8 cellular contexts compared by ENCODE assay signal in the genomic region with DNA sequence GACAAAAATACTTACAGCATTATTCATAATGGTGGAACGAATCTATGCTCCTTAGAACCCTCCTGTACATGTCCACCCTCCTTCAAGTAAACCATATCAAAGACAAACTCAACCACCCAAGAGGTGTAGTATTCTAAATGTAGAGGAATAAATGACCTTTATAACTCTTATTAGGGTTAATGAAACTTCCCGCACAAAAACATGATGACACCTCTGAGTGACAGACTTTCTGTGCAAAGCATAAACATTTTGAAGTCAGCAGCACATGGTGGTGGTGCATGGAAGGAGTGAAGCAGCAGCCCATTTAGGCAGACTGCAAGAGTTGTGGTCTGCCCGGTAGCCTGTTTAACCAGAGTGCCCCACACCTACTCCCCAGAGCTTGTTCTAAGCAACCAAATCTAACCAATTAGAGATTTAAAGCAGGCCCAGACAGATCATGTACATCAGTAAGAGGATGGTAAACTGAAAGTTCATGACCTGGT. TPM values are rescaled to one million over a fixed set of nuclear protein-coding genes. Genes with fewer than 3 reads are reported as not detected.
DNase-seq lines count a peak whose midpoint lies in the region; ATAC-seq and TF ChIP-seq lines count a peak whose summit lies in the region.

No MANE protein-coding gene starts in this region.

- peak overlapping the region; percentile 88 for H3K27ac Mint-ChIP-seq in activated T-helper 2 cell treated with anti-CD3 and anti-CD28 coated beads, Interferon-gamma antibody, Interleukin-2, Interleukin-4, amounts not matched to agents 10 μg/mL and 5 μg/mL and 100 μg/mL, durations not matched to agents 14 hours and 24 hours and 36 hours
- H3K27ac Mint-ChIP-seq in type B pancreatic cell = peak overlapping the region; percentile 96

- intact Hi-C loops in heart left ventricle (cut with DNase I) = loop anchor here (1.0 to 10.0 kb wide), 9 partner anchors 25 to 196 kb away; a partner anchor contains a TSS
- intact Hi-C loops in left cardiac atrium (cut with DNase I) = loop anchor here in 1 of 2 donors (5.0 kb wide), 2 partner anchors 36 to 51 kb away; a partner anchor contains a TSS
- intact Hi-C loops in activated T-helper 2 cell treated with anti-CD3 and anti-CD28 coated beads, Interferon-gamma antibody, Interleukin-2, Interleukin-4, amounts not matched to agents 10 μg/mL and 5 μg/mL and 100 μg/mL, durations not matched to agents 14 hours and 24 hours and 36 hours (cut with micrococcal nuclease) = loop anchor here (1.0 to 5.0 kb wide), 7 partner anchors 24 to 451 kb away; a partner anchor contains a TSS

- peaks cover 10% of the 10 kb centered on the region for H3K36me3 Mint-ChIP-seq in activated T-helper 2 cell treated with anti-CD3 and anti-CD28 coated beads, Interferon-gamma antibody, Interleukin-2, Interleukin-4, amounts not matched to agents 10 μg/mL and 5 μg/mL and 100 μg/mL, durations not matched to agents 14 hours and 24 hours and 36 hours (ENCODE audit: low read depth)
- peaks cover 5% of the 10 kb centered on the region for H3K36me3 Mint-ChIP-seq in type B pancreatic cell

- no peaks in the 10 kb centered on the region for H3K9me3 Mint-ChIP-seq in activated T-helper 2 cell treated with anti-CD3 and anti-CD28 coated beads, Interferon-gamma antibody, Interleukin-2, Interleukin-4, amounts not matched to agents 10 μg/mL and 5 μg/mL and 100 μg/mL, durations not matched to agents 14 hours and 24 hours and 36 hours
- no peaks in the 10 kb centered on the region for H3K9me3 Mint-ChIP-seq in type B pancreatic cell

- H3K36me3 ChIP-seq in heart left ventricle (peaks cover 0 to 19% (median 10%) of the 10 kb centered on the region in 9 donors), liver (ENCODE audit: control insufficient read depth in 4 of 4, insufficient read depth in 3 of 4, low read depth in 1 of 4, low read length in 3 of 4) (peaks cover 1 to 4% (median 3%) of the 10 kb centered on the region in 4 donors)

- no peak for TF ChIP-seq POLR2A in heart left ventricle (IDR thresholded peaks at IDR 0.05)

- H3K9me3 ChIP-seq in heart left ventricle (no peaks in the 10 kb centered on the region), liver (ENCODE audit: control insufficient read depth in 4 of 4, low read length in 3 of 4) (no peaks in the 10 kb centered on the region)

- H3K27me3 ChIP-seq in heart left ventricle (no peaks in the 10 kb centered on the region), liver (ENCODE audit: control insufficient read depth in 4 of 4, insufficient read depth in 4 of 4, low read length in 3 of 4) (no peaks in the 10 kb centered on the region)

- ATAC-seq in heart left ventricle (no peak), left cardiac atrium (no peak)

- peaks cover 16% of the 10 kb centered on the region for H3K4me1 Mint-ChIP-seq in activated T-helper 2 cell treated with anti-CD3 and anti-CD28 coated beads, Interferon-gamma antibody, Interleukin-2, Interleukin-4, amounts not matched to agents 10 μg/mL and 5 μg/mL and 100 μg/mL, durations not matched to agents 14 hours and 24 hours and 36 hours (ENCODE audit: low read depth)
- H3K4me1 Mint-ChIP-seq in type B pancreatic cell (ENCODE audit: unreplicated experiment) = peaks cover 11% of the 10 kb centered on the region

- peak overlapping the region; percentile 86 for H3K4me3 Mint-ChIP-seq in activated T-helper 2 cell treated with anti-CD3 and anti-CD28 coated beads, Interferon-gamma antibody, Interleukin-2, Interleukin-4, amounts not matched to agents 10 μg/mL and 5 μg/mL and 100 μg/mL, durations not matched to agents 14 hours and 24 hours and 36 hours (ENCODE audit: low read depth)
- peak overlapping the region; percentile 97 for H3K4me3 Mint-ChIP-seq in type B pancreatic cell

- TF ChIP-seq RAD21 in liver (IDR thresholded peaks at IDR 0.05) = no peak

- H3K9ac ChIP-seq in liver (ENCODE audit: low read depth in 1 of 2, low read length in 2 of 2) = peak overlapping the region; percentile 17 to 50

- TF ChIP-seq CTCF in heart left ventricle (IDR thresholded peaks at IDR 0.05) (no peak), liver (IDR thresholded peaks at IDR 0.05; ENCODE audit: low read depth, low read length, missing input control) (no peak), type B pancreatic cell (conservative IDR thresholded peaks at IDR 0.05) (no peak)

- peaks cover 0 to 45% (median 16%) of the 10 kb centered on the region in 12 donors for H3K4me1 ChIP-seq in heart left ventricle
- peaks cover 0 to 9% (median 7%) of the 10 kb centered on the region in 4 donors for H3K4me1 ChIP-seq in liver (ENCODE audit: control insufficient read depth in 4 of 4, insufficient read depth in 4 of 4, low read length in 3 of 4)

- peak overlapping the region in 11 of 12 donors; percentile 71 to 94 (median 88) for H3K27ac ChIP-seq in heart left ventricle
- peak overlapping the region; percentile 75 to 79 for H3K27ac ChIP-seq in liver (ENCODE audit: low read depth in 1 of 2, low read length in 2 of 2)

- DNase-seq in heart left ventricle (no peak), left cardiac atrium (no peak), type B pancreatic cell (ENCODE audit: extremely low spot score, unreplicated experiment) (no peak), medulla oblongata (ENCODE audit: extremely low spot score) (no peak), iPS-NIHi7 (ENCODE audit: extremely low spot score) (no peak), GDM1 (lab: John Stamatoyannopoulos, UW) (no peak)
- DNase-seq in activated T-helper 2 cell treated with anti-CD3 and anti-CD28 coated beads, Interferon-gamma antibody, Interleukin-2, Interleukin-4, amounts not matched to agents 10 μg/mL and 5 μg/mL and 100 μg/mL, durations not matched to agents 14 hours and 24 hours and 36 hours (ENCODE audit: low spot score) = no peak

- WGBS in heart left ventricle, 4 donors = 66 to 74% (median 68%) methylated on average over 3 of the region's 3 CpGs
- 72% methylated on average over 3 of the region's 3 CpGs for WGBS in liver

- H3K4me3 ChIP-seq in heart left ventricle (peak overlapping the region in 11 of 12 donors; percentile 55 to 99 (median 82)), liver (ENCODE audit: low read depth in 1 of 3, low read length in 3 of 3) (peak overlapping the region; percentile 16 to 97 (median 76))

- H3K27me3 Mint-ChIP-seq in activated T-helper 2 cell treated with anti-CD3 and anti-CD28 coated beads, Interferon-gamma antibody, Interleukin-2, Interleukin-4, amounts not matched to agents 10 μg/mL and 5 μg/mL and 100 μg/mL, durations not matched to agents 14 hours and 24 hours and 36 hours (ENCODE audit: low read depth) = peaks cover 3% of the 10 kb centered on the region
- no peaks in the 10 kb centered on the region for H3K27me3 Mint-ChIP-seq in type B pancreatic cell

TF ChIP-seq in liver, 16 proteins besides CTCF, POLR2A, EP300 and RAD21:
- TF ChIP-seq FOXA1 (IDR thresholded peaks at IDR 0.05) (no peak), HNF4G (IDR thresholded peaks at IDR 0.05) (no peak), JUND (IDR thresholded peaks at IDR 0.05) (no peak), FOXA2 (IDR thresholded peaks at IDR 0.05) (no peak), TAF1 (conservative IDR thresholded peaks at IDR 0.05) (peak; percentile 59)
- TF ChIP-seq, protein P1, sequence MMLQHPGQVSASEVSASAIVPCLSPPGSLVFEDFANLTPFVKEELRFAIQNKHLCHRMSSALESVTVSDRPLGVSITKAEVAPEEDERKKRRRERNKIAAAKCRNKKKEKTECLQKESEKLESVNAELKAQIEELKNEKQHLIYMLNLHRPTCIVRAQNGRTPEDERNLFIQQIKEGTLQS (IDR thresholded peaks at IDR 0.05) = no peak

RNA-seq across cellular contexts. Expression of a gene that starts 0.6 kb away (rescaled TPM):
- total RNA-seq in heart left ventricle (10 to 100 TPM; 73.2 to 97.6 (median 81.5) TPM), left cardiac atrium (10 to 100 TPM; 47.3 to 50.0 TPM), liver (10 to 100 TPM; 17.0 to 17.7 TPM), type B pancreatic cell (ENCODE audit: low replicate concordance) (27.0 and 29.5 TPM in 2 replicates)
- polyA plus RNA-seq in heart left ventricle (10 to 100 TPM; 24.9 to 49.1 TPM), liver (10 to 100 TPM; 18.6 to 23.5 TPM)
- total RNA-seq in activated T-helper 2 cell treated with anti-CD3 and anti-CD28 coated beads, Interferon-gamma antibody, Interleukin-2, Interleukin-4, amounts not matched to agents 10 μg/mL and 5 μg/mL and 100 μg/mL, durations not matched to agents 14 hours and 24 hours and 36 hours = 32.5 and 33.1 TPM in 2 replicates

RNA-seq across cellular contexts. Expression of a gene that starts 25.5 kb away (rescaled TPM):
- total RNA-seq in heart left ventricle (1 to 10 TPM in 2 of 9 donors, under 1 TPM in 7; 0.25 to 1.5 (median 0.54) TPM), left cardiac atrium (1 to 10 TPM; 1.2 to 1.4 TPM), liver (under 1 TPM in 1 of 2 donors, not detected in 1; 0.08 TPM), type B pancreatic cell (ENCODE audit: low replicate concordance) (0.98 and 2.4 TPM in 2 replicates)
- polyA plus RNA-seq in heart left ventricle (under 1 TPM; 0.76 to 0.99 TPM), liver (under 1 TPM; 0.07 to 0.13 TPM)
- 0.34 and 0.64 TPM in 2 replicates for total RNA-seq in activated T-helper 2 cell treated with anti-CD3 and anti-CD28 coated beads, Interferon-gamma antibody, Interleukin-2, Interleukin-4, amounts not matched to agents 10 μg/mL and 5 μg/mL and 100 μg/mL, durations not matched to agents 14 hours and 24 hours and 36 hours

RNA-seq across cellular contexts. Expression of a gene that starts 38.8 kb away (rescaled TPM):
- total RNA-seq in heart left ventricle (100 to 1,000 TPM; 230 to 901 (median 521) TPM), left cardiac atrium (100 to 1,000 TPM; 202 to 260 TPM), liver (10 to 100 TPM in 1 of 2 donors, 1 to 10 TPM in 1; 6.4 to 23.9 TPM), type B pancreatic cell (ENCODE audit: low replicate concordance) (99.0 and 119 TPM in 2 replicates)
- polyA plus RNA-seq in heart left ventricle (100 to 1,000 TPM; 160 to 205 TPM), liver (1 to 10 TPM; 4.5 to 5.2 TPM)
- total RNA-seq in activated T-helper 2 cell treated with anti-CD3 and anti-CD28 coated beads, Interferon-gamma antibody, Interleukin-2, Interleukin-4, amounts not matched to agents 10 μg/mL and 5 μg/mL and 100 μg/mL, durations not matched to agents 14 hours and 24 hours and 36 hours = 55.2 and 67.3 TPM in 2 replicates

RNA-seq across cellular contexts. Expression of a gene that starts 45.2 kb away (rescaled TPM):
- not detected for total RNA-seq in heart left ventricle
- not detected for polyA plus RNA-seq in heart left ventricle
- not detected for total RNA-seq in left cardiac atrium
- not detected in 2 replicates for total RNA-seq in activated T-helper 2 cell treated with anti-CD3 and anti-CD28 coated beads, Interferon-gamma antibody, Interleukin-2, Interleukin-4, amounts not matched to agents 10 μg/mL and 5 μg/mL and 100 μg/mL, durations not matched to agents 14 hours and 24 hours and 36 hours
- not detected for total RNA-seq in liver
- not detected for polyA plus RNA-seq in liver
- not detected in 2 replicates for total RNA-seq in type B pancreatic cell (ENCODE audit: low replicate concordance)

RNA-seq across cellular contexts. Expression of a gene that starts 52.1 kb away (rescaled TPM):
- total RNA-seq in heart left ventricle = 10 to 100 TPM in 4 of 9 donors, 1 to 10 TPM in 5; 6.9 to 13.6 (median 9.2) TPM
- 1 to 10 TPM; 2.1 to 3.8 TPM for polyA plus RNA-seq in heart left ventricle
- 10 to 100 TPM in 1 of 2 donors, 1 to 10 TPM in 1; 7.2 to 10.7 TPM for total RNA-seq in left cardiac atrium
- 45.9 and 49.0 TPM in 2 replicates for total RNA-seq in activated T-helper 2 cell treated with anti-CD3 and anti-CD28 coated beads, Interferon-gamma antibody, Interleukin-2, Interleukin-4, amounts not matched to agents 10 μg/mL and 5 μg/mL and 100 μg/mL, durations not matched to agents 14 hours and 24 hours and 36 hours
- total RNA-seq in liver = 10 to 100 TPM in 1 of 2 donors, 1 to 10 TPM in 1; 6.4 to 11.7 TPM
- 1 to 10 TPM; 1.4 to 2.1 TPM for polyA plus RNA-seq in liver
- total RNA-seq in type B pancreatic cell (ENCODE audit: low replicate concordance) = 25.0 and 32.0 TPM in 2 replicates
